In genomic region chr5:181261320-181262085, GRCh38 we compare ENCODE assay signal across 1 cellular context.
TF ChIP-seq lines count a peak whose summit lies in the region.

No MANE protein-coding gene starts in this region.

TF ChIP-seq in GM23338, 12 proteins besides CTCF, POLR2A, EP300 and RAD21 (continued from another document):
- TF ChIP-seq ZNF462 (CRISPR knock-in tag; IDR thresholded peaks at IDR 0.05) (no peak), JUNB (IDR thresholded peaks at IDR 0.05; ENCODE audit: unreplicated experiment) (peak; percentile 17), ZNF331 (CRISPR knock-in tag; IDR thresholded peaks at IDR 0.05; ENCODE audit: low read depth) (no peak), EZH2 (IDR thresholded peaks at IDR 0.05; ENCODE audit: low read depth, unreplicated experiment) (no peak), REST (IDR thresholded peaks at IDR 0.05; ENCODE audit: unreplicated experiment) (no peak), NANOG (IDR thresholded peaks at IDR 0.05; ENCODE audit: borderline replicate concordance) (no peak), EZH2phosphoT487 (IDR thresholded peaks at IDR 0.05; ENCODE audit: unreplicated experiment) (no peak)
